Comparison of ENCODE assay signal across 25 cellular contexts in genomic region chrX:118218940-118219339, GRCh38.
"Had no signal": no experiment of that assay in that cellular context is flagged by ENCODE, and none has a peak within 500 bp of the region (broad histone marks: within the 10 kb centered on the region; RNA-seq: fewer than 3 reads in every experiment).

No MANE protein-coding gene starts in this region.

- H3K27me3 ChIP-seq: neutrophil, sigmoid colon, stomach, thyroid gland, upper lobe of right lung, uterus had no signal

- FAIRE-seq: small intestine had no signal

- H3K4me1 ChIP-seq: parathyroid adenoma, psoas muscle, right lobe of liver, sigmoid colon, stomach, tibial nerve, upper lobe of right lung had no signal

- H3K9me3 ChIP-seq: neutrophil, psoas muscle, right lobe of liver, sigmoid colon, stomach, thoracic aorta, thyroid gland, tibial nerve, upper lobe of right lung, uterus had no signal

- H3K36me3 ChIP-seq: neutrophil, right lobe of liver, sigmoid colon, stomach, thoracic aorta, thyroid gland, tibial nerve, upper lobe of right lung, uterus had no signal

- H3K27ac ChIP-seq: neutrophil, parathyroid adenoma, psoas muscle, right lobe of liver, sigmoid colon, stomach, thoracic aorta, thyroid gland, tibial nerve, upper lobe of right lung, uterus had no signal

- H3K4me3 ChIP-seq: psoas muscle, right lobe of liver, sigmoid colon, stomach, thoracic aorta, thyroid gland, tibial nerve, upper lobe of right lung, uterus had no signal

- DNase-seq: naive thymus-derived CD4-positive, alpha-beta T cell; natural killer cell; nephron progenitor cell; nucleus accumbens; posterior cingulate gyrus; psoas muscle; right cardiac atrium; right lobe of liver; sigmoid colon; small intestine; stimulated activated CD4-positive, alpha-beta T cell treated with anti-CD3 and anti-CD28 coated beads, Interleukin-15, amount 100 ng/mL, for 24 hours; stimulated activated CD4-positive, alpha-beta T cell treated with anti-CD3 and anti-CD28 coated beads, Interleukin-2, amount 100 ng/mL, for 24 hours; stimulated activated CD4-positive, alpha-beta T cell treated with anti-CD3 and anti-CD28 coated beads, Interleukin-2, amount 100 ng/mL, for 48 hours; stimulated activated CD4-positive, alpha-beta T cell treated with anti-CD3 and anti-CD28 coated beads, Interleukin-4, amount 100 ng/mL, for 24 hours; stimulated activated naive B cell treated with anti-CD40 and anti-IgM and Interleukin-4, amounts not matched to agents 10 μg/mL and 1 μg/mL and 100 μg/mL, for 72 hours; stimulated activated naive CD4-positive, alpha-beta T cell treated with Interleukin-2 at 50 U/mL for 16 hours; stomach; thyroid gland; upper lobe of right lung; uterus had no signal

- ATAC-seq: naive thymus-derived CD4-positive, alpha-beta T cell; natural killer cell; psoas muscle; right cardiac atrium; right lobe of liver; stimulated activated effector memory CD8-positive, alpha-beta T cell treated with anti-CD3 and anti-CD28 coated beads, Interleukin-12 subunit alpha, Interleukin-12 subunit beta, amount 100 ng/mL, for 72 hours; stimulated activated naive B cell treated with anti-CD40 and anti-IgM and Interleukin-4, amounts not matched to agents 10 μg/mL and 1 μg/mL and 100 μg/mL, for 72 hours; upper lobe of right lung had no signal
